Comparison of ENCODE assay signal across 9 cellular contexts in genomic region chr14:69662636-69663321, GRCh38. TPM values are rescaled to one million over a fixed set of nuclear protein-coding genes. Genes with fewer than 3 reads are reported as not detected.
A peak's percentile ranks its signal among the peaks of the same experiment; 100 is the strongest.
DNase-seq lines count a peak whose midpoint lies in the region; TF ChIP-seq lines count a peak whose summit lies in the region.
"Had no signal": no experiment of that assay in that cellular context is flagged by ENCODE, and none has a peak within 500 bp of the region (broad histone marks: within the 10 kb centered on the region; RNA-seq: fewer than 3 reads in every experiment).

No MANE protein-coding gene starts in this region.

- H4K20me1 ChIP-seq in PC-9 (ENCODE audit: insufficient read depth), result no peaks in the 10 kb centered on the region

- H3F3A ChIP-seq in PC-9 (ENCODE audit: insufficient read depth, low read depth), result peaks cover 46% of the 10 kb centered on the region

- H3K27me3 ChIP-seq in PC-9 (ENCODE audit: insufficient read depth, low read depth) (no peaks in the 10 kb centered on the region), spleen (replicated peaks in 1 of 7) (no peaks in the 10 kb centered on the region)

- H3K9me2 ChIP-seq in PC-9 (ENCODE audit: insufficient read depth), result no peaks in the 10 kb centered on the region

- no peak overlapping the region for H2AFZ ChIP-seq in PC-9

- no peaks in the 10 kb centered on the region for H3K9me3 ChIP-seq in PC-9 (ENCODE audit: insufficient read depth, low read depth)
- H3K9me3 ChIP-seq in spleen, result no peaks in the 10 kb centered on the region

- POLR2A ChIA-PET in PC-9 (lab: Charles Lee; ENCODE audit: unreplicated experiment), result interaction anchor here (0.7 kb wide), 1 partner anchor 32 kb away, joined by 3 read pairs; no protein-coding TSS in a partner anchor

- CTCF ChIA-PET in PC-9 (lab: Charles Lee), result interaction anchor here (0.7 kb wide), 1 partner anchor 54 kb away, joined by 3 read pairs; no protein-coding TSS in a partner anchor

- TF ChIP-seq CTCF in PC-9 (conservative IDR thresholded peaks at IDR 0.05) (no peak), fibroblast of the aortic adventitia (IDR thresholded peaks at IDR 0.05; ENCODE audit: insufficient read depth, low read length) (no peak), spleen (IDR thresholded peaks at IDR 0.05 in 8 of 11, conservative IDR thresholded peaks at IDR 0.05 in 3 of 11) (no peak), GM13977 (IDR thresholded peaks at IDR 0.05; ENCODE audit: extremely low read depth, insufficient read depth, missing control alignments) (no peak)

- in situ Hi-C loops in GM13977 (cut with MboI; ENCODE audit: low pct_unique_long_range_greater_than_20kb, low sequenced_read_pairs, unreplicated experiment), result no loop called here

- intact Hi-C loops in PC-9 (cut with micrococcal nuclease; ENCODE audit: unreplicated experiment) (no loop called here), spleen (cut with DNase I; ENCODE audit: low total_unique reads) (no loop called here)

- DNase-seq in EH (ENCODE audit: low read depth) (peak; percentile 21), PC-9 (peak in 1 of 2 experiments; percentile 91), fibroblast of the aortic adventitia (ENCODE audit: low read depth) (peak; percentile 61), spleen (no peak), GM13977 (ENCODE audit: low spot score) (no peak), GM19240 (ENCODE audit: insufficient read length, low spot score) (no peak)
- no peak for DNase-seq in stimulated activated CD4-positive, alpha-beta T cell treated with anti-CD3 and anti-CD28 coated beads, Interleukin-4, amount 100 ng/mL, for 4 hours
- DNase-seq: mesenchymal stem cell, NCI-H1436 treated with DMSO at 0.1 percent for 48 hours had no signal

- 0 out of 2 replicates have a peak, but pooled peaks cover 5% of the 10 kb centered on the region for H3K79me2 ChIP-seq in PC-9 (ENCODE audit: low read depth)

- H3K4me3 ChIP-seq in PC-9 (no peak overlapping the region), fibroblast of the aortic adventitia (ENCODE audit: low read depth, low read length) (no peak overlapping the region), spleen (no peak overlapping the region)

- no peak for TF ChIP-seq POLR2A in spleen (IDR thresholded peaks at IDR 0.05)

- peak overlapping the region; percentile 42 for H3K27ac ChIP-seq in PC-9
- peak overlapping the region in 6 of 8 donors; percentile 1 to 85 (median 50) for H3K27ac ChIP-seq in spleen

- BruUV-seq in PC-9 (replicated peaks; lab: Mats Ljungman, UMichigan), result no TSS peak

- 84 to 96% (median 92%) methylated on average over 2 of the region's 2 CpGs for WGBS in spleen, 5 donors

- H3K4me1 ChIP-seq in PC-9 (replicated peaks; ENCODE audit: insufficient read depth) (peaks cover 64% of the 10 kb centered on the region), spleen (peaks cover 31 to 100% (median 77%) of the 10 kb centered on the region in 6 donors)

- H3K36me3 ChIP-seq in PC-9 (ENCODE audit: low read depth), result no peaks in the 10 kb centered on the region
- H3K36me3 ChIP-seq in spleen, result peaks cover 0 to 47% (median 20%) of the 10 kb centered on the region in 6 donors

- H3K4me2 ChIP-seq in PC-9, result peak overlapping the region; percentile 37

RNA-seq across cellular contexts. Expression of gene SUSD6, which starts 51.4 kb away (rescaled TPM):
- total RNA-seq in PC-9 (2021), result 24.1 and 43.3 TPM in 2 replicates
- total RNA-seq in fibroblast of the aortic adventitia (ENCODE audit: low replicate concordance), result 8.0 and 14.3 TPM in 2 replicates
- total RNA-seq in spleen, result 100 to 1,000 TPM in 3 of 7 donors, 10 to 100 TPM in 4; 76.1 to 120 (median 96.1) TPM
- polyA plus RNA-seq in spleen, result 10 to 100 TPM; 10.7 to 20.4 (median 11.3) TPM

Comparison
In these comparisons a context has a peak if more than half of its experiments do, and no peak if none do; other contexts are left out.
1. DNase-seq: peak in EH (single experiment) and fibroblast of the aortic adventitia (single experiment); none in spleen (single experiment), GM13977 (single experiment), stimulated activated CD4-positive, alpha-beta T cell treated with anti-CD3 and anti-CD28 coated beads, Interleukin-4, amount 100 ng/mL, for 4 hours (0 of 2) and GM19240 (single experiment).